In genomic region chr5:80569961-80570786, GRCh38 we compare ENCODE assay signal across 8 cellular contexts. TPM values are rescaled to one million over a fixed set of nuclear protein-coding genes. Genes with fewer than 3 reads are reported as not detected.
DNase-seq lines count a peak whose midpoint lies in the region; ATAC-seq and TF ChIP-seq lines count a peak whose summit lies in the region.

Gene ANKRD34B (minus strand): TSS chr5:80570280. CDS start chr5:80560019, 10,261 bp downstream.

- H2AK5ac ChIP-seq in mesendoderm (ENCODE audit: low read length), result no peak within 1 kb of the TSS

- peaks cover 80% of the 10 kb centered on the region for H3K27me3 Mint-ChIP-seq in dendritic cell treated with granulocyte-macrophage colony-stimulating factor and Interleukin-4, amounts not matched to agents 40 ng/mL and 50 ng/mL, for 4 days
- peaks cover 84% of the 10 kb centered on the region for H3K27me3 Mint-ChIP-seq in type B pancreatic cell

- ATAC-seq in Right ventricle myocardium inferior (no peak), left ventricle myocardium superior (no peak), GM18861 (IDR thresholded peaks at IDR 0.05; ENCODE audit: unreplicated experiment) (no peak)

- H3K4ac ChIP-seq in mesendoderm (ENCODE audit: low read depth, low read length), result no peak within 1 kb of the TSS

- H3K36me3 Mint-ChIP-seq in dendritic cell treated with granulocyte-macrophage colony-stimulating factor and Interleukin-4, amounts not matched to agents 40 ng/mL and 50 ng/mL, for 4 days (ENCODE audit: low read depth), result no peaks in the 10 kb centered on the region
- peaks cover 5% of the 10 kb centered on the region for H3K36me3 Mint-ChIP-seq in type B pancreatic cell

- no peak within 1 kb of the TSS for H4K5ac ChIP-seq in mesendoderm (ENCODE audit: low read length)

- H3K56ac ChIP-seq in mesendoderm (ENCODE audit: low read length), result peak within 1 kb of the TSS; percentile 75

- H3K9ac ChIP-seq in mesendoderm (ENCODE audit: low read length), result peak within 1 kb of the TSS; percentile 51

- intact Hi-C loops in Right ventricle myocardium inferior (cut with DNase I), result no loop called here
- intact Hi-C loops in left ventricle myocardium superior (cut with micrococcal nuclease), result no loop called here
- intact Hi-C loops in dendritic cell treated with granulocyte-macrophage colony-stimulating factor and Interleukin-4, amounts not matched to agents 40 ng/mL and 50 ng/mL, for 4 days (cut with micrococcal nuclease), result loop anchor here (10.0 kb wide), 1 partner anchor 65 kb away; no protein-coding TSS in a partner anchor

- H3K27me3 ChIP-seq in mesendoderm (ENCODE audit: insufficient read depth, low read length, poor library complexity), result peaks cover 19% of the 10 kb centered on the region

- TF ChIP-seq CTCF in type B pancreatic cell (conservative IDR thresholded peaks at IDR 0.05), result no peak

- no peak within 1 kb of the TSS for H2BK120ac ChIP-seq in mesendoderm (ENCODE audit: low read depth, low read length)

- H3K27ac ChIP-seq in mesendoderm (ENCODE audit: low read depth, low read length), result no peak within 1 kb of the TSS

- peak within 1 kb of the TSS; percentile 64 for H3K4me2 ChIP-seq in mesendoderm (ENCODE audit: low read length)

- H3K23ac ChIP-seq in mesendoderm (ENCODE audit: low read length), result no peak within 1 kb of the TSS

- H3K27ac Mint-ChIP-seq in dendritic cell treated with granulocyte-macrophage colony-stimulating factor and Interleukin-4, amounts not matched to agents 40 ng/mL and 50 ng/mL, for 4 days, result no peak within 1 kb of the TSS
- no peak within 1 kb of the TSS for H3K27ac Mint-ChIP-seq in type B pancreatic cell

- peak; percentile 71 for DNase-seq in Right ventricle myocardium inferior (ENCODE audit: missing footprints)
- DNase-seq in left ventricle myocardium superior, result no peak
- peak; percentile 12 for DNase-seq in NCI-H774 (lab: John Stamatoyannopoulos, UW)
- DNase-seq in mesendoderm, result peak; percentile 76
- DNase-seq in type B pancreatic cell (ENCODE audit: extremely low spot score, unreplicated experiment), result no peak
- DNase-seq in COLO829 (ENCODE audit: low spot score), result no peak

- no peaks in the 10 kb centered on the region for H3K9me3 Mint-ChIP-seq in dendritic cell treated with granulocyte-macrophage colony-stimulating factor and Interleukin-4, amounts not matched to agents 40 ng/mL and 50 ng/mL, for 4 days
- no peaks in the 10 kb centered on the region for H3K9me3 Mint-ChIP-seq in type B pancreatic cell

- H3K4me3 Mint-ChIP-seq in dendritic cell treated with granulocyte-macrophage colony-stimulating factor and Interleukin-4, amounts not matched to agents 40 ng/mL and 50 ng/mL, for 4 days, result peak within 1 kb of the TSS; percentile 60
- peak within 1 kb of the TSS; percentile 88 for H3K4me3 Mint-ChIP-seq in type B pancreatic cell

- no peak within 1 kb of the TSS for H4K8ac ChIP-seq in mesendoderm (ENCODE audit: low read depth, low read length)

- no CpG with 5 or more reads among the region's 73 CpGs for WGBS in mesendoderm (ENCODE audit: extremely low coverage, insufficient coverage, low lambda C conversion rate)

- H3K18ac ChIP-seq in mesendoderm (ENCODE audit: low read length), result no peak within 1 kb of the TSS

- H3K36me3 ChIP-seq in mesendoderm (ENCODE audit: control insufficient read depth, insufficient read depth, low read length), result no peaks in the 10 kb centered on the region

- H3K4me3 ChIP-seq in mesendoderm (ENCODE audit: low read length), result no peak within 1 kb of the TSS

- no peaks in the 10 kb centered on the region for H3K79me2 ChIP-seq in mesendoderm (ENCODE audit: control insufficient read depth, insufficient read depth, low read length)

- no peak within 1 kb of the TSS for H2BK15ac ChIP-seq in mesendoderm (replicated peaks; ENCODE audit: low read depth)

- no peaks in the 10 kb centered on the region for H3K4me1 ChIP-seq in mesendoderm (ENCODE audit: control insufficient read depth, low read depth, low read length)

- peaks cover 15% of the 10 kb centered on the region for H3K4me1 Mint-ChIP-seq in dendritic cell treated with granulocyte-macrophage colony-stimulating factor and Interleukin-4, amounts not matched to agents 40 ng/mL and 50 ng/mL, for 4 days (ENCODE audit: low read depth)
- peaks cover 3% of the 10 kb centered on the region for H3K4me1 Mint-ChIP-seq in type B pancreatic cell (ENCODE audit: unreplicated experiment)

- H2BK5ac ChIP-seq in mesendoderm (ENCODE audit: low read length), result no peak within 1 kb of the TSS

- H3K79me1 ChIP-seq in mesendoderm (ENCODE audit: low read length), result no peaks in the 10 kb centered on the region

RNA-seq across cellular contexts. Expression of gene ANKRD34B, which starts in this region (rescaled TPM):
- total RNA-seq in Right ventricle myocardium inferior (not detected), left ventricle myocardium superior (not detected), type B pancreatic cell (ENCODE audit: low replicate concordance) (0.07 and 0.19 TPM in 2 replicates)
- 0.17 TPM for polyA plus RNA-seq in mesendoderm (2013, experiment 1 of 2)
- 0.14 TPM for polyA plus RNA-seq in mesendoderm (2013, experiment 2 of 2)

Comparison
In these comparisons a context has a peak if more than half of its experiments do, and no peak if none do; other contexts are left out.
1. Peak in DNase-seq in Right ventricle myocardium inferior; RNA of the gene not detected or under 1 TPM.
2. DNase-seq: peak in NCI-H774 (single experiment) and mesendoderm (single experiment); none in left ventricle myocardium superior (single experiment), type B pancreatic cell (single experiment) and COLO829 (single experiment).